Comparison of ENCODE assay signal across 9 cellular contexts in genomic region chr15:65529754-65530317, GRCh38. TPM values are rescaled to one million over a fixed set of nuclear protein-coding genes. Genes with fewer than 3 reads are reported as not detected.
DNase-seq lines count a peak whose midpoint lies in the region; ATAC-seq, FAIRE-seq and TF ChIP-seq lines count a peak whose summit lies in the region.
"Had no signal": no experiment of that assay in that cellular context is flagged by ENCODE, and none has a peak within 500 bp of the region (broad histone marks: within the 10 kb centered on the region; RNA-seq: fewer than 3 reads in every experiment).

No MANE protein-coding gene starts in this region.

- BruUV-seq in K562 (replicated peaks; lab: Mats Ljungman, UMichigan), result TSS peak; percentile 92

- intact Hi-C loops in K562 (cut with micrococcal nuclease), result no loop called here

- WGBS in K562 (ENCODE audit: insufficient coverage, low coverage, missing lambda C conversion rate), result 31% methylated on average over 13 of the region's 14 CpGs

- H3K4me1 Mint-ChIP-seq in stimulated activated naive CD8-positive, alpha-beta T cell treated with anti-CD3 and anti-CD28 coated beads, Interleukin-15, Interleukin-2, amounts not matched to agents 100 ng/mL and 50 ng/mL, for 24 hours (ENCODE audit: low read depth), result peaks cover 35% of the 10 kb centered on the region
- peaks cover 23% of the 10 kb centered on the region for H3K4me1 Mint-ChIP-seq in memory B cell

- no peak for FAIRE-seq in K562 (lab: Jason Lieb, UNC)
- FAIRE-seq: endometrium had no signal

- TF ChIP-seq EP300 in K562 (IDR thresholded peaks at IDR 0.05; ENCODE audit: low read length), result no peak

- peak overlapping the region; percentile 91 for H3K4me2 ChIP-seq in K562 (ENCODE audit: insufficient read depth, low read length)

- CTCF ChIA-PET in K562 (lab: Yijun Ruan, JAX; ENCODE audit: low intra/inter-chr PET ratio), result no interaction called here

- peak overlapping the region; percentile 92 for H3K4me3 ChIP-seq in K562

- H3K9me3 ChIP-seq in K562 (replicated peaks; ENCODE audit: control insufficient read depth, insufficient read depth, low read depth, low read length), result no peaks in the 10 kb centered on the region

- H3K4me1 ChIP-seq in K562 (replicated peaks in 1 of 2; ENCODE audit: control insufficient read depth in 2 of 2, insufficient read depth in 2 of 2, low read length in 2 of 2), result peaks cover 21 to 31% of the 10 kb centered on the region in 2 experiments; a peak in 4 of 5 replicates

- TF ChIP-seq POLR2A in K562 (conservative IDR thresholded peaks at IDR 0.05), result 0 out of 2 replicates have a peak, but pooled peaks have one; percentile 34

- DNase-seq in stimulated activated naive CD8-positive, alpha-beta T cell treated with anti-CD3 and anti-CD28 coated beads, Interleukin-15, Interleukin-2, amounts not matched to agents 100 U/mL and 50 U/mL, for 24 hours, result no peak
- DNase-seq in K562 (ENCODE audit: extremely low read depth in 1 of 4, low spot score in 3 of 4) (no peak), memory B cell (ENCODE audit: low spot score in 2 of 2) (no peak), HuH-7.5 (ENCODE audit: low spot score) (no peak)

- H3K36me3 ChIP-seq in K562 (ENCODE audit: control insufficient read depth, insufficient read depth, low read length), result peaks cover 14% of the 10 kb centered on the region; the same call in 2 of the 3 replicates

- H3K27ac Mint-ChIP-seq in stimulated activated naive CD8-positive, alpha-beta T cell treated with anti-CD3 and anti-CD28 coated beads, Interleukin-15, Interleukin-2, amounts not matched to agents 100 ng/mL and 50 ng/mL, for 24 hours, result peak overlapping the region; percentile 83
- H3K27ac Mint-ChIP-seq in memory B cell, result peak overlapping the region; percentile 89

- POLR2A ChIA-PET in K562 (lab: Yijun Ruan, JAX), result interaction anchor here (1.3 to 1.9 kb wide), 4 partner anchors 10 to 42 kb away, joined by 3 to 12 read pairs (median 4); no protein-coding TSS in a partner anchor

- no peak for TF ChIP-seq RAD21 in K562 (CRISPR knock-in tag; conservative IDR thresholded peaks at IDR 0.05 in 1 of 2, IDR thresholded peaks at IDR 0.05 in 1 of 2)

- no peaks in the 10 kb centered on the region for H3K27me3 Mint-ChIP-seq in stimulated activated naive CD8-positive, alpha-beta T cell treated with anti-CD3 and anti-CD28 coated beads, Interleukin-15, Interleukin-2, amounts not matched to agents 100 ng/mL and 50 ng/mL, for 24 hours
- no peaks in the 10 kb centered on the region for H3K27me3 Mint-ChIP-seq in memory B cell

- peaks cover 51% of the 10 kb centered on the region for H3K79me2 ChIP-seq in K562 (ENCODE audit: control insufficient read depth, insufficient read depth, low read length)

- in situ Hi-C loops in K562 (cut with MboI), result no loop called here

- no peak for ATAC-seq in stimulated activated naive CD8-positive, alpha-beta T cell treated with anti-CD3 and anti-CD28 coated beads, Interleukin-15, Interleukin-2, amounts not matched to agents 100 U/mL and 50 U/mL, for 24 hours
- ATAC-seq in K562 (no peak), memory B cell (ENCODE audit: low read depth) (peak; percentile 11), HG03139 (IDR thresholded peaks at IDR 0.05; ENCODE audit: unreplicated experiment) (no peak), GM21381 (IDR thresholded peaks at IDR 0.05; ENCODE audit: unreplicated experiment) (no peak), GM19328 (IDR thresholded peaks at IDR 0.05; ENCODE audit: unreplicated experiment) (no peak)

- no peaks in the 10 kb centered on the region for H3K9me1 ChIP-seq in K562 (ENCODE audit: control insufficient read depth, insufficient read depth, low read length)

- H3K27me3 ChIP-seq in K562 (ENCODE audit: control insufficient read depth in 2 of 2, insufficient read depth in 2 of 2, low read length in 2 of 2), result no peaks in the 10 kb centered on the region

- no peak; a peak in 1 of 6 replicates for TF ChIP-seq CTCF in K562 (IDR thresholded peaks at IDR 0.05 in 2 of 3, conservative IDR thresholded peaks at IDR 0.05 in 1 of 3; ENCODE audit: insufficient read depth in 2 of 3, low read depth in 1 of 3, low read length in 3 of 3)

- peak overlapping the region; percentile 86 for H3K4me3 Mint-ChIP-seq in stimulated activated naive CD8-positive, alpha-beta T cell treated with anti-CD3 and anti-CD28 coated beads, Interleukin-15, Interleukin-2, amounts not matched to agents 100 ng/mL and 50 ng/mL, for 24 hours
- H3K4me3 Mint-ChIP-seq in memory B cell, result peak overlapping the region; percentile 94

- no peaks in the 10 kb centered on the region for H3K9me3 Mint-ChIP-seq in stimulated activated naive CD8-positive, alpha-beta T cell treated with anti-CD3 and anti-CD28 coated beads, Interleukin-15, Interleukin-2, amounts not matched to agents 100 ng/mL and 50 ng/mL, for 24 hours
- no peaks in the 10 kb centered on the region for H3K9me3 Mint-ChIP-seq in memory B cell

- peaks cover 20% of the 10 kb centered on the region for H3K36me3 Mint-ChIP-seq in stimulated activated naive CD8-positive, alpha-beta T cell treated with anti-CD3 and anti-CD28 coated beads, Interleukin-15, Interleukin-2, amounts not matched to agents 100 ng/mL and 50 ng/mL, for 24 hours (ENCODE audit: low read depth)
- no peaks in the 10 kb centered on the region for H3K36me3 Mint-ChIP-seq in memory B cell

- H4K20me1 ChIP-seq in K562 (replicated peaks; ENCODE audit: control insufficient read depth, insufficient read depth, low read length), result peaks cover 25% of the 10 kb centered on the region

- H2AFZ ChIP-seq in K562 (ENCODE audit: low read depth, low read length), result peak overlapping the region; percentile 100

- peak overlapping the region; percentile 92 to 98; a peak in 3 of 4 replicates for H3K9ac ChIP-seq in K562 (ENCODE audit: insufficient read depth in 1 of 2, low read depth in 2 of 2, low read length in 2 of 2)

- H3K27ac ChIP-seq in K562 (ENCODE audit: extremely low read depth, low read depth, low read length), result peak overlapping the region; percentile 96

TF ChIP-seq in K562, 482 proteins besides CTCF, POLR2A, EP300 and RAD21 (continues in another document):
- TF ChIP-seq FOXK2 (conservative IDR thresholded peaks at IDR 0.05 in 1 of 2, IDR thresholded peaks at IDR 0.05 in 1 of 2; ENCODE audit: low read depth in 2 of 2), result peak; percentile 15 to 23; a peak in 1 of 4 replicates

RNA-seq across cellular contexts. Expression of gene HACD3, which starts 0.4 kb away (rescaled TPM):
- total RNA-seq in K562 (2011; cell fraction: chromatin; rRNA removed; ENCODE audit: low replicate concordance), result 79.8 and 109 TPM in 2 replicates
- 76.5 and 85.5 TPM in 2 replicates for total RNA-seq in K562 (2011; cell fraction: nucleolus; rRNA removed)
- 116 and 173 TPM in 2 replicates for total RNA-seq in K562 (2011; cell fraction: nucleoplasm; rRNA removed)
- total RNA-seq in K562 (2014; rRNA removed) (72.8 and 84.0 TPM in 2 replicates), K562 (2014; rRNA removed; fragmentation: Illumina TruSeq; extraction: Trizol) (108 and 112 TPM in 2 replicates), K562 (2015; rRNA removed; fragmentation: Illumina TruSeq; extraction: Trizol) (108 and 113 TPM in 2 replicates), K562 (2021) (65.9 and 71.0 TPM in 2 replicates)
- polyA plus RNA-seq in K562 (2011; rRNA removed) (88.4 and 117 TPM in 2 replicates), K562 (2014; fragmentation: Illumina TruSeq; extraction: Trizol) (95.2 and 108 TPM in 2 replicates), K562 (2014; fragmentation: Nextera tagmentation; extraction: Ambion mirVana) (10 to 100 TPM; 48.1 to 59.6 TPM), K562 (2014; rRNA removed) (65.0 and 75.2 TPM in 2 replicates)
- polyA plus RNA-seq in K562 (2011; cell fraction: cytosol; rRNA removed), result 44.6 and 64.9 TPM in 2 replicates
- 21.6 and 25.0 TPM in 2 replicates for polyA plus RNA-seq in K562 (2011; cell fraction: nucleus; rRNA removed)
- polyA plus RNA-seq in K562 (2012), result 62.2 and 71.7 TPM in 2 replicates
- 96.3 and 102 TPM in 2 replicates for polyA minus RNA-seq in K562 (2011; rRNA and poly(A)+ RNA removed)
- polyA minus RNA-seq in K562 (2011; cell fraction: cytosol; rRNA and poly(A)+ RNA removed), result 43.9 and 52.8 TPM in 2 replicates
- 24.4 and 28.4 TPM in 2 replicates for polyA minus RNA-seq in K562 (2011; cell fraction: nucleus; rRNA and poly(A)+ RNA removed)

RNA-seq across cellular contexts. Expression of gene DPP8, which starts 12.3 kb away (rescaled TPM):
- 46.4 and 104 TPM in 2 replicates for total RNA-seq in K562 (2011; cell fraction: chromatin; rRNA removed; ENCODE audit: low replicate concordance)
- total RNA-seq in K562 (2011; cell fraction: nucleolus; rRNA removed), result 37.0 and 41.0 TPM in 2 replicates
- total RNA-seq in K562 (2011; cell fraction: nucleoplasm; rRNA removed), result 51.0 and 67.6 TPM in 2 replicates
- total RNA-seq in K562 (2014; rRNA removed), result 36.7 and 42.2 TPM in 2 replicates
- total RNA-seq in K562 (2014; rRNA removed; fragmentation: Illumina TruSeq; extraction: Trizol), result 20.7 and 25.3 TPM in 2 replicates
- total RNA-seq in K562 (2015; rRNA removed; fragmentation: Illumina TruSeq; extraction: Trizol), result 17.0 and 18.3 TPM in 2 replicates
- 21.2 and 22.0 TPM in 2 replicates for total RNA-seq in K562 (2021)
- polyA plus RNA-seq in K562 (2011; rRNA removed), result 24.6 and 25.6 TPM in 2 replicates
- 6.0 and 14.6 TPM in 2 replicates for polyA plus RNA-seq in K562 (2011; cell fraction: cytosol; rRNA removed)
- polyA plus RNA-seq in K562 (2011; cell fraction: nucleus; rRNA removed), result 18.8 and 24.4 TPM in 2 replicates
- polyA plus RNA-seq in K562 (2012), result 18.2 and 20.0 TPM in 2 replicates
- 14.2 and 18.4 TPM in 2 replicates for polyA plus RNA-seq in K562 (2014; fragmentation: Illumina TruSeq; extraction: Trizol)
- 1 to 10 TPM; 5.5 to 10.0 TPM for polyA plus RNA-seq in K562 (2014; fragmentation: Nextera tagmentation; extraction: Ambion mirVana)
- 26.8 and 27.6 TPM in 2 replicates for polyA plus RNA-seq in K562 (2014; rRNA removed)
- 42.0 and 47.1 TPM in 2 replicates for polyA minus RNA-seq in K562 (2011; rRNA and poly(A)+ RNA removed)
- 18.7 and 19.2 TPM in 2 replicates for polyA minus RNA-seq in K562 (2011; cell fraction: cytosol; rRNA and poly(A)+ RNA removed)
- polyA minus RNA-seq in K562 (2011; cell fraction: nucleus; rRNA and poly(A)+ RNA removed), result 33.8 and 49.0 TPM in 2 replicates
